In the genomic region with DNA sequence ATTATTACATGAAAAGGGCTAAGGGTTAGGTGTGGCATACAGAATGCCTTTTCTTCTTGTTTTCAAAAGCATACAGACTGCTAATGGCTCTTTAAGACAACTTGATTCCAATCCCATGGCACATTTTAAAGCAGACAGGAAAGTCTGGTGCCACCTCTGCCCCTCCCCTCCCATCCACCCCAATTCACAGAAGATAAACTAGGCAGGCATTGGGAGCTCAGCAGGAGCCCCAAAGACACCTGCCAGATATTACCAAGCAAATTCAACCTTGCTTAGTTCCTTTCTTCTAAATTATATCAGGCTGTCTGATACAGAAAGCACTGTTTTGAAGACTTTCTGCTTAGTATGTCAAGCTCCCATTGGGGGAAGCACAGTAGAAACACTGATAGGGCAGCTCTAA, we compare ENCODE assay signal across 8 cellular contexts.
"Had no signal": no experiment of that assay in that cellular context is flagged by ENCODE, and none has a peak within 500 bp of the region (broad histone marks: within the 10 kb centered on the region; RNA-seq: fewer than 3 reads in every experiment).

No MANE protein-coding gene starts in this region.

- DNase-seq: activated CD4-positive, alpha-beta T cell treated with anti-CD3 and anti-CD28 coated beads for 48 hours; activated naive CD4-positive, alpha-beta T cell treated with Interleukin-2 at 50 U/mL for 16 hours; glutamatergic neuron; nucleus accumbens; stimulated activated CD4-positive, alpha-beta T cell treated with anti-CD3 and anti-CD28 coated beads, Interleukin-4, amount 100 ng/mL, for 4 hours; stimulated activated naive CD8-positive, alpha-beta T cell treated with anti-CD3 and anti-CD28 coated beads, Interleukin-15, amount 100 ng/mL, for 72 hours; T-cell had no signal

- H3K36me3 ChIP-seq: thoracic aorta had no signal

- H3K4me3 ChIP-seq: thoracic aorta had no signal

- H3K9me3 ChIP-seq: thoracic aorta had no signal
